38 cellular contexts compared by ENCODE assay signal in the genomic region with DNA sequence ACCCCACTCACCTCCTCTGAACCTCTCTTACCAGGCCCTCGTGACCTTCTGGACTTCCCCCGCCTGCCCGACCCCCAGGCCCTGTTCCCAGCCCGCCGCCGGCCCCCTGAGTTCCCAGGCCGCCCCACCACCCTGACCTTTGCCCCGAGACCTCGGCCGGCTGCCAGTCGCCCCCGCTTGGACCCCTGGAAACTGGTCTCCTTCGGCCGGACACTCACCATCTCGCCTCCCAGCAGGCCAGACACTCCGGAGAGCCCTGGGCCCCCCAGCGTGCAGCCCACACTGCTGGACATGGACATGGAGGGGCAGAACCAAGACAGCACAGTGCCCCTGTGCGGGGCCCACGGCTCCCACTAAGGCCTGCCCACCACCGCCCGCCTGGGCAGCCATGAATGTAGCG. TPM values are rescaled to one million over a fixed set of nuclear protein-coding genes. Genes with fewer than 3 reads are reported as not detected.
"Had no signal": no experiment of that assay in that cellular context is flagged by ENCODE, and none has a peak within 500 bp of the region (broad histone marks: within the 10 kb centered on the region; RNA-seq: fewer than 3 reads in every experiment).

No MANE protein-coding gene starts in this region.

- H3K9me3 Mint-ChIP-seq: activated B cell treated with CpG ODN at 0.5 μM for 24 hours; activated CD8-positive, alpha-beta T cell treated with anti-CD3 and anti-CD28 coated beads for 36 hours; activated naive CD4-positive, alpha-beta T cell treated with anti-CD3 and anti-CD28 coated beads for 36 hours; activated naive CD4-positive, alpha-beta T cell treated with anti-CD3 and anti-CD28 coated beads, Interleukin-2, amount 50 U/mL, for 24 hours; activated naive CD8-positive, alpha-beta T cell treated with anti-CD3 and anti-CD28 coated beads for 36 hours; activated T-helper 1 cell treated with anti-CD3 and anti-CD28 coated beads, Interleukin-12 subunit alpha, Interleukin-12 subunit beta, Interleukin-2, Interleukin-4 antibody, amounts not matched to agents 30 ng/mL and 10 ng/mL and 1 ng/mL, durations not matched to agents 14 hours and 24 hours and 36 hours; activated T-helper 2 cell treated with anti-CD3 and anti-CD28 coated beads, Interferon-gamma antibody, Interleukin-2, Interleukin-4, amounts not matched to agents 10 μg/mL and 5 μg/mL and 100 μg/mL, durations not matched to agents 14 hours and 24 hours and 36 hours; central memory CD8-positive, alpha-beta T cell; effector memory CD8-positive, alpha-beta T cell; T-helper 2 cell treated with Interferon-gamma antibody and Interleukin-4, amounts not matched to agents 5 μg/mL and 100 μg/mL, for 36 hours had no signal

- ATAC-seq: activated CD4-positive, CD25-positive, alpha-beta regulatory T cell treated with anti-CD3 and anti-CD28 coated beads, Interleukin-2, amount 50 U/mL, for 24 hours; activated CD8-positive, alpha-beta T cell treated with anti-CD3 and anti-CD28 coated beads for 36 hours; effector memory CD8-positive, alpha-beta T cell; foreskin keratinocyte; gastrocnemius medialis; heart left ventricle; T-helper 17 cell had no signal

- H3K36me3 ChIP-seq: brain microvascular endothelial cell had no signal

- H3K4me3 Mint-ChIP-seq: activated B cell treated with CpG ODN at 0.5 μM for 24 hours; activated CD8-positive, alpha-beta T cell treated with anti-CD3 and anti-CD28 coated beads for 36 hours; activated naive CD4-positive, alpha-beta T cell treated with anti-CD3 and anti-CD28 coated beads for 36 hours; activated naive CD4-positive, alpha-beta T cell treated with anti-CD3 and anti-CD28 coated beads, Interleukin-2, amount 50 U/mL, for 24 hours; activated naive CD8-positive, alpha-beta T cell treated with anti-CD3 and anti-CD28 coated beads for 36 hours; activated T-helper 1 cell treated with anti-CD3 and anti-CD28 coated beads, Interleukin-12 subunit alpha, Interleukin-12 subunit beta, Interleukin-2, Interleukin-4 antibody, amounts not matched to agents 30 ng/mL and 10 ng/mL and 1 ng/mL, durations not matched to agents 14 hours and 24 hours and 36 hours; central memory CD8-positive, alpha-beta T cell; effector memory CD8-positive, alpha-beta T cell; T-helper 17 cell; T-helper 2 cell treated with Interferon-gamma antibody and Interleukin-4, amounts not matched to agents 5 μg/mL and 100 μg/mL, for 36 hours had no signal

- DNase-seq: activated B cell treated with CpG ODN at 0.5 μM for 24 hours; activated CD4-positive, alpha-beta T cell treated with anti-CD3 and anti-CD28 coated beads for 48 hours; activated CD4-positive, alpha-beta T cell treated with anti-CD3 and anti-CD28 coated beads, Interleukin-2, amount 50 U/mL, for 1 hour; activated CD4-positive, alpha-beta T cell treated with anti-CD3 and anti-CD28 coated beads, Interleukin-2, amount 50 U/mL, for 48 hours; activated CD8-positive, alpha-beta memory T cell treated with anti-CD3 and anti-CD28 coated beads for 24 hours; activated CD8-positive, alpha-beta memory T cell treated with anti-CD3 and anti-CD28 coated beads, Interleukin-2, amount 50 U/mL, for 4 hours; activated CD8-positive, alpha-beta T cell treated with anti-CD3 and anti-CD28 coated beads for 36 hours; activated effector memory CD4-positive, alpha-beta T cell treated with anti-CD3 and anti-CD28 coated beads, Interleukin-2, amount 50 U/mL, for 16 hours; activated naive CD4-positive, alpha-beta T cell treated with anti-CD3 and anti-CD28 coated beads for 36 hours; activated naive CD8-positive, alpha-beta T cell treated with anti-CD3 and anti-CD28 coated beads for 36 hours; activated T-cell treated with anti-CD3 and anti-CD28 coated beads, Interleukin-2, amount 50 U/mL, for 1 hour; activated T-cell treated with anti-CD3 and anti-CD28 coated beads, Interleukin-2, amount 50 U/mL, for 48 hours; amniotic stem cell; anterior cingulate cortex; brain microvascular endothelial cell; cortex of kidney; dermis blood vessel endothelial cell; effector CD4-positive, alpha-beta T cell; effector memory CD8-positive, alpha-beta T cell; erythroblast; foreskin keratinocyte; gastrocnemius medialis; glutamatergic neuron; heart left ventricle; T-helper 1 cell; T-helper 17 cell; T1000; WERI-Rb-1 had no signal

- H3K4me1 Mint-ChIP-seq: central memory CD8-positive, alpha-beta T cell had no signal

- H3K9me3 ChIP-seq: esophagus muscularis mucosa, gastrocnemius medialis, heart left ventricle had no signal

- H3K27ac Mint-ChIP-seq: activated B cell treated with CpG ODN at 0.5 μM for 24 hours; activated CD8-positive, alpha-beta T cell treated with anti-CD3 and anti-CD28 coated beads for 36 hours; activated naive CD4-positive, alpha-beta T cell treated with anti-CD3 and anti-CD28 coated beads for 36 hours; activated naive CD4-positive, alpha-beta T cell treated with anti-CD3 and anti-CD28 coated beads, Interleukin-2, amount 50 U/mL, for 24 hours; activated naive CD8-positive, alpha-beta T cell treated with anti-CD3 and anti-CD28 coated beads for 36 hours; activated T-helper 1 cell treated with anti-CD3 and anti-CD28 coated beads, Interleukin-12 subunit alpha, Interleukin-12 subunit beta, Interleukin-2, Interleukin-4 antibody, amounts not matched to agents 30 ng/mL and 10 ng/mL and 1 ng/mL, durations not matched to agents 14 hours and 24 hours and 36 hours; activated T-helper 2 cell treated with anti-CD3 and anti-CD28 coated beads, Interferon-gamma antibody, Interleukin-2, Interleukin-4, amounts not matched to agents 10 μg/mL and 5 μg/mL and 100 μg/mL, durations not matched to agents 14 hours and 24 hours and 36 hours; effector memory CD8-positive, alpha-beta T cell; T-helper 17 cell; T-helper 2 cell treated with Interferon-gamma antibody and Interleukin-4, amounts not matched to agents 5 μg/mL and 100 μg/mL, for 36 hours had no signal

- H3K4me3 ChIP-seq: esophagus muscularis mucosa, gastrocnemius medialis, heart left ventricle had no signal

- H3K27ac ChIP-seq: brain microvascular endothelial cell, esophagus muscularis mucosa, foreskin keratinocyte, gastrocnemius medialis, heart left ventricle, WERI-Rb-1 had no signal

RNA-seq across cellular contexts. Expression of a gene that starts 3.2 kb away (rescaled TPM):
- total RNA-seq: activated B cell treated with CpG ODN at 0.5 μM for 24 hours; activated CD8-positive, alpha-beta T cell treated with anti-CD3 and anti-CD28 coated beads for 36 hours; activated naive CD4-positive, alpha-beta T cell treated with anti-CD3 and anti-CD28 coated beads for 36 hours; activated naive CD8-positive, alpha-beta T cell treated with anti-CD3 and anti-CD28 coated beads for 36 hours; activated T-helper 1 cell treated with anti-CD3 and anti-CD28 coated beads, Interleukin-12 subunit alpha, Interleukin-12 subunit beta, Interleukin-2, Interleukin-4 antibody, amounts not matched to agents 30 ng/mL and 10 ng/mL and 1 ng/mL, durations not matched to agents 14 hours and 24 hours and 36 hours; activated T-helper 2 cell treated with anti-CD3 and anti-CD28 coated beads, Interferon-gamma antibody, Interleukin-2, Interleukin-4, amounts not matched to agents 10 μg/mL and 5 μg/mL and 100 μg/mL, durations not matched to agents 14 hours and 24 hours and 36 hours; astrocyte; bronchial epithelial cell; cardiac septum; dermis blood vessel endothelial cell; esophagus muscularis mucosa; foreskin keratinocyte; gastrocnemius medialis; heart left ventricle; T-helper 17 cell had no signal

RNA-seq across cellular contexts. Expression of a gene that starts 11.6 kb away (rescaled TPM):
- total RNA-seq: activated CD8-positive, alpha-beta T cell treated with anti-CD3 and anti-CD28 coated beads for 36 hours; activated naive CD4-positive, alpha-beta T cell treated with anti-CD3 and anti-CD28 coated beads for 36 hours; activated naive CD8-positive, alpha-beta T cell treated with anti-CD3 and anti-CD28 coated beads for 36 hours; activated T-helper 1 cell treated with anti-CD3 and anti-CD28 coated beads, Interleukin-12 subunit alpha, Interleukin-12 subunit beta, Interleukin-2, Interleukin-4 antibody, amounts not matched to agents 30 ng/mL and 10 ng/mL and 1 ng/mL, durations not matched to agents 14 hours and 24 hours and 36 hours; bronchial epithelial cell; gastrocnemius medialis had no signal
